In the genomic region with DNA sequence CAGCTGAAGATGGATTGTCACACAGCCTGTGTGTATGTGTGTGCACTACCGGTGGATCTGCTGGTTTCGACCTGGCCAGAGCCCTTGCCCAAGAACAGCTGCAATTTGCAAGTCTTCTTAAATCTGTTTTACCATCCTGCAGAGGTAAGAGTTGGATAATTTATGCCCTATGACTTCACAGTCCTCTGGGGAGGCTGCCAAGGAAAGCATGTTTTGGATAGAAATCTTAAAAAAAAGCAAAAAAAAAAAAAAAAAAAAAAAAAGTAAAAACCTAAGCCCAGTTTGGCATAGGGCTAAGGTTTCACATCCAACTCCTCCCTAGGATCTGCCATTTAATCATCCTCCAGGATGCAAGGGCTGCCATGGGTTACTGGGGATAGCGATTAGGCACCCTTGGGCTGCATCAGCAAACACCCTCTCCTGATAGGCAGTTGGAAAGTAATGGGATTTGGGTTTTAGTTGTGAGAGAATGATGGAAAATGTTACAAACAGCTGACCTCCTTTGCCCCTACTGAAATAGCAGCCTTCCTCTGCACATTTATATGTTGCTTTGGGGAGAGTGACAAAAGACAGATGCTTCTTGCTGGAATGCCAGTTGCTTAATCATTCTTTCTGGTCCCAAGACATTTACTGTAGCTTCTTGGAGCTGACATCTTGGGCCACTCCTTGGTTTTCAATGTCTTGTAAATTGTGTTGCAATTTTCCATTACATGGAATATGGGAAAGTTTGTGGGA, we compare ENCODE assay signal across 1 cellular context.
TF ChIP-seq lines count a peak whose summit lies in the region.

No MANE protein-coding gene starts in this region.

TF ChIP-seq in IMR-90, 13 proteins besides CTCF, POLR2A, EP300 and RAD21:
- TF ChIP-seq CEBPB (IDR thresholded peaks at IDR 0.05; ENCODE audit: low read depth, low read length) (peak; percentile 46; the same call in 1 of the 2 replicates), CHD1 (IDR thresholded peaks at IDR 0.05; ENCODE audit: low read depth, low read length) (no peak), RCOR1 (IDR thresholded peaks at IDR 0.05; ENCODE audit: insufficient replicate concordance, low read length) (no peak), SMC3 (IDR thresholded peaks at IDR 0.05; ENCODE audit: low read depth, low read length) (no peak)
- TF ChIP-seq, protein P1, sequence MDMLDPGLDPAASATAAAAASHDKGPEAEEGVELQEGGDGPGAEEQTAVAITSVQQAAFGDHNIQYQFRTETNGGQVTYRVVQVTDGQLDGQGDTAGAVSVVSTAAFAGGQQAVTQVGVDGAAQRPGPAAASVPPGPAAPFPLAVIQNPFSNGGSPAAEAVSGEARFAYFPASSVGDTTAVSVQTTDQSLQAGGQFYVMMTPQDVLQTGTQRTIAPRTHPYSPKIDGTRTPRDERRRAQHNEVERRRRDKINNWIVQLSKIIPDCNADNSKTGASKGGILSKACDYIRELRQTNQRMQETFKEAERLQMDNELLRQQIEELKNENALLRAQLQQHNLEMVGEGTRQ (IDR thresholded peaks at IDR 0.05; ENCODE audit: low read depth, low read length), result no peak
- TF ChIP-seq, protein P2, sequence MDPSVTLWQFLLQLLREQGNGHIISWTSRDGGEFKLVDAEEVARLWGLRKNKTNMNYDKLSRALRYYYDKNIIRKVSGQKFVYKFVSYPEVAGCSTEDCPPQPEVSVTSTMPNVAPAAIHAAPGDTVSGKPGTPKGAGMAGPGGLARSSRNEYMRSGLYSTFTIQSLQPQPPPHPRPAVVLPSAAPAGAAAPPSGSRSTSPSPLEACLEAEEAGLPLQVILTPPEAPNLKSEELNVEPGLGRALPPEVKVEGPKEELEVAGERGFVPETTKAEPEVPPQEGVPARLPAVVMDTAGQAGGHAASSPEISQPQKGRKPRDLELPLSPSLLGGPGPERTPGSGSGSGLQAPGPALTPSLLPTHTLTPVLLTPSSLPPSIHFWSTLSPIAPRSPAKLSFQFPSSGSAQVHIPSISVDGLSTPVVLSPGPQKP (IDR thresholded peaks at IDR 0.05; ENCODE audit: borderline replicate concordance, low read depth, low read length), result no peak
